In genomic region chr1:169427081-169427611, GRCh38 we compare ENCODE assay signal across 1 cellular context.
TF ChIP-seq lines count a peak whose summit lies in the region.

Gene CCDC181, minus strand, starts transcription at chr1:169427474. Its CDS starts 2,547 bp downstream, at chr1:169424927.

TF ChIP-seq in K562, 482 proteins besides CTCF, POLR2A, EP300 and RAD21 (continued from another document):
- no peak for TF ChIP-seq ZBTB40 (IDR thresholded peaks at IDR 0.05)
- no peak for TF ChIP-seq ZBTB40 (CRISPR knock-in tag; IDR thresholded peaks at IDR 0.05)
- TF ChIP-seq CXXC5 (CRISPR knock-in tag; IDR thresholded peaks at IDR 0.05) = 0 out of 2 replicates have a peak, but pooled peaks have one; percentile 18
- TF ChIP-seq MCM2 (IDR thresholded peaks at IDR 0.05; ENCODE audit: low read depth) = no peak
- no peak for TF ChIP-seq GABPB1 (CRISPR knock-in tag; IDR thresholded peaks at IDR 0.05)
- no peak for TF ChIP-seq TAL1 (IDR thresholded peaks at IDR 0.05)
- TF ChIP-seq CREB1 (IDR thresholded peaks at IDR 0.05) = no peak
- TF ChIP-seq CREB1 (CRISPR knock-in tag; IDR thresholded peaks at IDR 0.05) = no peak
- peak; percentile 65 to 71 for TF ChIP-seq NRF1 (conservative IDR thresholded peaks at IDR 0.05 in 1 of 2, IDR thresholded peaks at IDR 0.05 in 1 of 2)
- no peak for TF ChIP-seq GTF2E2 (tag; IDR thresholded peaks at IDR 0.05)
- no peak for TF ChIP-seq MEF2A (IDR thresholded peaks at IDR 0.05; ENCODE audit: control insufficient read depth, low read depth, low read length)
